In genomic region chrX:17869580-17869979, GRCh38 we compare ENCODE assay signal across 9 cellular contexts. TPM values are rescaled to one million over a fixed set of nuclear protein-coding genes. Genes with fewer than 3 reads are reported as not detected.
"Had no signal": no experiment of that assay in that cellular context is flagged by ENCODE, and none has a peak within 500 bp of the region (broad histone marks: within the 10 kb centered on the region; RNA-seq: fewer than 3 reads in every experiment).

No MANE protein-coding gene starts in this region.

- ATAC-seq: GM12878 had no signal

- FAIRE-seq: G401.6, GM12878, GM12891, GM12892, GM18507, GM19239 had no signal

- DNase-seq: GDM1, GF-D8 had no signal

- H3K4me3 ChIP-seq: GM12878 had no signal

RNA-seq across cellular contexts. Expression of gene RAI2, which starts 8.5 kb away (rescaled TPM):
- total RNA-seq: G401, GM12878 had no signal
- polyA plus RNA-seq: GM12878 had no signal
